9 cellular contexts compared by ENCODE assay signal in genomic region chr1:51627672-51628071, GRCh38. TPM values are rescaled to one million over a fixed set of nuclear protein-coding genes. Genes with fewer than 3 reads are reported as not detected.
DNase-seq lines count a peak whose midpoint lies in the region; ATAC-seq and TF ChIP-seq lines count a peak whose summit lies in the region.
"Had no signal": no experiment of that assay in that cellular context is flagged by ENCODE, and none has a peak within 500 bp of the region (broad histone marks: within the 10 kb centered on the region; RNA-seq: fewer than 3 reads in every experiment).

No MANE protein-coding gene starts in this region.

- peak; percentile 53 for TF ChIP-seq RAD21 in Ishikawa (IDR thresholded peaks at IDR 0.05; ENCODE audit: low read depth)

- no peak for TF ChIP-seq POLR2A in right lobe of liver (IDR thresholded peaks at IDR 0.05)

- no peaks in the 10 kb centered on the region for H3K36me3 ChIP-seq in right lobe of liver

- no peak for TF ChIP-seq EP300 in Ishikawa (IDR thresholded peaks at IDR 0.05; ENCODE audit: borderline replicate concordance)

- in situ Hi-C loops in astrocyte of the cerebellum (cut with HindIII; ENCODE audit: low sequenced_read_pairs) = no loop called here

- DNase-seq in DMS53 (lab: John Stamatoyannopoulos, UW) (peak; percentile 71), astrocyte of the cerebellum (ENCODE audit: low read depth) (no peak), right lobe of liver (no peak), middle frontal gyrus (ENCODE audit: extremely low spot score, low spot score) (no peak)

- no peak overlapping the region for H3K27ac ChIP-seq in right lobe of liver
- H3K27ac ChIP-seq: KMS-11 had no signal

- peaks cover 0 to 23% (median 6%) of the 10 kb centered on the region in 4 donors for H3K4me1 ChIP-seq in right lobe of liver

- intact Hi-C loops in right lobe of liver (cut with DNase I) = no loop called here

- ATAC-seq in right lobe of liver (peak; percentile 77 to 79 (median 78)), HG02642 (IDR thresholded peaks at IDR 0.05; ENCODE audit: poor library complexity, unreplicated experiment) (no peak), GM19023 (IDR thresholded peaks at IDR 0.05; ENCODE audit: unreplicated experiment) (no peak), HG03520 (IDR thresholded peaks at IDR 0.05; ENCODE audit: unreplicated experiment) (no peak)

- no peaks in the 10 kb centered on the region for H3K9me3 ChIP-seq in right lobe of liver

- TF ChIP-seq CTCF in astrocyte of the cerebellum (IDR thresholded peaks at IDR 0.05; ENCODE audit: low read depth, low read length, missing control alignments) = peak; percentile 67
- TF ChIP-seq CTCF in right lobe of liver (IDR thresholded peaks at IDR 0.05) = peak; percentile 33 to 53 (median 49)

- H3K27me3 ChIP-seq in right lobe of liver = no peaks in the 10 kb centered on the region

- 53% methylated on average over 2 of the region's 2 CpGs for WGBS in right lobe of liver (ENCODE audit: insufficient coverage, low coverage, low lambda C conversion rate, missing lambda C conversion rate)

- no peak overlapping the region for H3K4me3 ChIP-seq in astrocyte of the cerebellum (ENCODE audit: low read depth, low read length)
- H3K4me3 ChIP-seq in right lobe of liver = no peak overlapping the region

TF ChIP-seq in Ishikawa, 13 proteins besides CTCF, POLR2A, EP300 and RAD21:
- TF ChIP-seq CREB1 (IDR thresholded peaks at IDR 0.05; ENCODE audit: low read depth) (no peak), CEBPB (IDR thresholded peaks at IDR 0.05) (no peak), TAF1 (IDR thresholded peaks at IDR 0.05; ENCODE audit: low read depth) (no peak)

RNA-seq across cellular contexts. Expression of gene OSBPL9, which starts 10.8 kb away (rescaled TPM):
- 10 to 100 TPM; 51.7 to 90.5 (median 71.7) TPM for total RNA-seq in right lobe of liver

Comparison
In these comparisons a context has a peak if more than half of its experiments do, and no peak if none do; other contexts are left out.
1. ATAC-seq: peak in right lobe of liver (4 of 4); none in HG02642 (single experiment), GM19023 (single experiment) and HG03520 (single experiment).